In the genomic region with DNA sequence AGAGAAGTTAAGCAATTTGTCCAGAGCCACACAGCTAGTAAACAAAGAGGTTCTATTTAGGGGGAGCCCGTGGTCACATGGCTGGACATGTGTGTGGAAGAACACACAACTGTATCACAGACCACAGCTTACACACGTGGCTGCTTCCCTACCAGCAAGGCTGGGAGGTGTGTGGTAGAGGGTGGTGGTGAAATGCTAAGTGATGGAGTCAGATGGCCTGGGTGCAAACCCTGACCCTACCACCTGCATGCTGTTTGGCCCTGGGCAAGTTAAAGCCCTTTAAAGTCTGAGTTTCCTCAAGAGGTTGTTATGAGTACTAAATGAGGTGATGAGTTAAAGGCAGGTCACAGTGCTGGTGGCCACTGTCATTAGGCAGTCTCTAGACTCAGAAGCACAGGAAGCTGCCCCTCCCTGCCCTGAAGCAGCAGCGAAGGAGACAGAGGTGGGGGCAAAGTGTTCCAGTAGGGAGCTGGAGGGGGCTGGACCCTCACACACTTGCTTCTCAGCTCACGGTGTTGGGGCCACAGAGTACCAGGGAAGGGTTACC, we compare ENCODE assay signal across 21 cellular contexts.
"Had no signal": no experiment of that assay in that cellular context is flagged by ENCODE, and none has a peak within 500 bp of the region (broad histone marks: within the 10 kb centered on the region; RNA-seq: fewer than 3 reads in every experiment).

No MANE protein-coding gene starts in this region.

- H3K27ac ChIP-seq: body of pancreas, foreskin keratinocyte, left lung, sigmoid colon, stomach, suprapubic skin, tibial nerve had no signal

- H3K4me1 Mint-ChIP-seq: activated CD4-positive, alpha-beta memory T cell treated with anti-CD3 and anti-CD28 coated beads, Interleukin-2, amount 10 ng/mL, durations not matched to agents 7 days and 5 days; WTC11 had no signal

- H3K36me3 ChIP-seq: left lung, sigmoid colon, stomach, suprapubic skin, tibial nerve had no signal

- H3K27me3 ChIP-seq: body of pancreas, left lung, sigmoid colon, stomach, suprapubic skin, tibial nerve had no signal

- ATAC-seq: activated T-cell treated with anti-CD3 and anti-CD28 coated beads, Interleukin-2, amount 50 U/mL, for 4 hours; body of pancreas; foreskin keratinocyte; left lung; naive thymus-derived CD4-positive, alpha-beta T cell; T-cell; WTC11 had no signal

- DNase-seq: activated CD4-positive, alpha-beta memory T cell treated with anti-CD3 and anti-CD28 coated beads, Interleukin-2, amount 10 ng/mL, durations not matched to agents 7 days and 5 days; activated CD8-positive, alpha-beta memory T cell treated with anti-CD3 and anti-CD28 coated beads, Interleukin-2, amount 50 U/mL, for 4 hours; activated naive CD4-positive, alpha-beta T cell treated with Interleukin-2 at 50 U/mL for 16 hours; activated T-cell treated with anti-CD3 and anti-CD28 coated beads, Interleukin-2, amount 50 U/mL, for 4 hours; anterior cingulate cortex; body of pancreas; effector memory CD4-positive, alpha-beta T cell; foreskin keratinocyte; kidney glomerular epithelial cell; naive thymus-derived CD4-positive, alpha-beta T cell; retina; sigmoid colon; stimulated activated CD4-positive, alpha-beta T cell treated with anti-CD3 and anti-CD28 coated beads, Interleukin-4, amount 100 ng/mL, for 1 hour; stomach; T-cell had no signal

- H3K27ac Mint-ChIP-seq: activated CD4-positive, alpha-beta memory T cell treated with anti-CD3 and anti-CD28 coated beads, Interleukin-2, amount 10 ng/mL, durations not matched to agents 7 days and 5 days; naive thymus-derived CD4-positive, alpha-beta T cell; T-cell; WTC11 had no signal

- H3K4me3 ChIP-seq: body of pancreas, left lung, lung, sigmoid colon, stomach, suprapubic skin, tibial nerve had no signal

- H3K9me3 ChIP-seq: body of pancreas, left lung, sigmoid colon, stomach, suprapubic skin, tibial nerve had no signal

- H3K4me3 Mint-ChIP-seq: activated CD4-positive, alpha-beta memory T cell treated with anti-CD3 and anti-CD28 coated beads, Interleukin-2, amount 10 ng/mL, durations not matched to agents 7 days and 5 days; activated T-cell treated with anti-CD3 and anti-CD28 coated beads, Interleukin-2, amount 50 U/mL, for 4 hours; neural crest cell; T-cell; WTC11 had no signal

- H3K36me3 Mint-ChIP-seq: naive thymus-derived CD4-positive, alpha-beta T cell; T-cell; WTC11 had no signal

- H3K9me3 Mint-ChIP-seq: activated CD4-positive, alpha-beta memory T cell treated with anti-CD3 and anti-CD28 coated beads, Interleukin-2, amount 10 ng/mL, durations not matched to agents 7 days and 5 days; activated T-cell treated with anti-CD3 and anti-CD28 coated beads, Interleukin-2, amount 50 U/mL, for 4 hours; naive thymus-derived CD4-positive, alpha-beta T cell; neural crest cell; T-cell; WTC11 had no signal

- H3K4me1 ChIP-seq: body of pancreas, foreskin keratinocyte, left lung, sigmoid colon, stomach had no signal
